9 cellular contexts compared by ENCODE assay signal in the genomic region with DNA sequence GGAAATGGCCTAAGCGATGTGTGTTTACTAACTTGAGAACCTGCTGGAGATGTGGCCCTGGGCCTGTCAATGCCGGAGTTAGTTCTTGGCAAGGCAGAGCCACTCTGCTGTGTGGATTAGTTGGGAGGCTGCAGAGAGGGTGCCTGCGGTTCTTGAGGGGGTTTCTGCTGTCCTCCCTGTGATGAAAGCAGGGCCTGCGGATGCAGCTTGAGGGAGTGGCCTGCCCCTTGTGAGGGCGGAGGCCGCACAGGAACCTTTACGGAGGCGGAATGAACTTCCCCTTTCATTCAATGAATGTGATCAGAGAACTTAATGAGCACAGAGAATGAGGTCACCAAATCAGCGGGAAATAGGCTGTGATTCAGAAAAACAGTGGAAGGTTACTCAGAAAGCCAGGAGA. TPM values are rescaled to one million over a fixed set of nuclear protein-coding genes. Genes with fewer than 3 reads are reported as not detected.
DNase-seq lines count a peak whose midpoint lies in the region; ATAC-seq, FAIRE-seq and TF ChIP-seq lines count a peak whose summit lies in the region.
"Had no signal": no experiment of that assay in that cellular context is flagged by ENCODE, and none has a peak within 500 bp of the region (broad histone marks: within the 10 kb centered on the region; RNA-seq: fewer than 3 reads in every experiment).

No MANE protein-coding gene starts in this region.

- no peaks in the 10 kb centered on the region for H3K36me3 ChIP-seq in endothelial cell of umbilical vein (ENCODE audit: control insufficient read depth in 2 of 2, extremely low read depth in 1 of 2, insufficient read depth in 2 of 2, low read length in 2 of 2)

- CTCF ChIA-PET in endothelial cell of umbilical vein (lab: Charles Lee), result no interaction called here

- no peak for ATAC-seq in HG03457 (IDR thresholded peaks at IDR 0.05; ENCODE audit: unreplicated experiment)

- peak overlapping the region; percentile 78 for H2AFZ ChIP-seq in endothelial cell of umbilical vein (ENCODE audit: low read depth, low read length)

- H3K9ac ChIP-seq in endothelial cell of umbilical vein (replicated peaks; ENCODE audit: extremely low read depth, insufficient read depth, low read length), result no peak overlapping the region

- no TSS peak for BruUV-seq in endothelial cell of umbilical vein (replicated peaks; lab: Mats Ljungman, UMichigan)

- H3K4me1 ChIP-seq in endothelial cell of umbilical vein (ENCODE audit: control insufficient read depth, extremely low read depth, insufficient read depth, low read length), result peaks cover 7% of the 10 kb centered on the region

- peaks cover 0 to 2% of the 10 kb centered on the region in 2 experiments for H3K27me3 ChIP-seq in endothelial cell of umbilical vein (ENCODE audit: control insufficient read depth in 2 of 2, insufficient read depth in 2 of 2, low read length in 2 of 2)

- no peaks in the 10 kb centered on the region for H3K9me1 ChIP-seq in endothelial cell of umbilical vein (replicated peaks; ENCODE audit: control insufficient read depth, extremely low read depth, insufficient read depth, low read length)

- peak; percentile 87 for FAIRE-seq in endothelial cell of umbilical vein (lab: Jason Lieb, UNC)

- POLR2A ChIA-PET in endothelial cell of umbilical vein (lab: Charles Lee), result no interaction called here

- H3K27ac ChIP-seq in endothelial cell of umbilical vein (ENCODE audit: insufficient read depth, low read depth, low read length), result no peak overlapping the region
- H3K27ac ChIP-seq: 22Rv1 had no signal

- no peaks in the 10 kb centered on the region for H4K20me1 ChIP-seq in endothelial cell of umbilical vein (replicated peaks; ENCODE audit: control insufficient read depth, extremely low read depth, insufficient read depth, low read length)

- H3K79me2 ChIP-seq in endothelial cell of umbilical vein (ENCODE audit: control insufficient read depth, insufficient read depth, low read length), result no peaks in the 10 kb centered on the region

- intact Hi-C loops in endothelial cell of umbilical vein (cut with micrococcal nuclease), result no loop called here

- dilution Hi-C loops in endothelial cell of umbilical vein (cut with MboI; ENCODE audit: extremely low pct_ligation_motif_present, low sequenced_read_pairs), result no loop called here

- no peak overlapping the region for H3K4me3 ChIP-seq in endothelial cell of umbilical vein (replicated peaks in 1 of 3; ENCODE audit: insufficient read depth in 1 of 3, low read depth in 1 of 3, low read length in 3 of 3)

- DNase-seq in DMS79 (lab: John Stamatoyannopoulos, UW) (peak; percentile 11), DMS79 treated with DMSO at 0.1 percent for 48 hours (lab: John Stamatoyannopoulos, UW) (no peak), endothelial cell of umbilical vein (ENCODE audit: low read depth, low spot score) (peak; percentile 52), glomerular visceral epithelial cell (ENCODE audit: extremely low spot score) (no peak)
- peak; percentile 73 for DNase-seq in stimulated activated CD4-positive, alpha-beta T cell treated with anti-CD3 and anti-CD28 coated beads, Interleukin-1b, Interleukin-23, amount 100 ng/mL, for 48 hours
- no peak for DNase-seq in stimulated activated naive CD4-positive, alpha-beta T cell (lab: John Stamatoyannopoulos, UW)

- no peaks in the 10 kb centered on the region for H3K9me3 ChIP-seq in endothelial cell of umbilical vein (replicated peaks; ENCODE audit: control insufficient read depth, insufficient read depth, low read length)

- H3K4me2 ChIP-seq in endothelial cell of umbilical vein (ENCODE audit: insufficient read depth, low read length), result peak overlapping the region; percentile 16

- no peak for TF ChIP-seq POLR2A in endothelial cell of umbilical vein (IDR thresholded peaks at IDR 0.05; ENCODE audit: low read depth, low read length)

- TF ChIP-seq CTCF in endothelial cell of umbilical vein (IDR thresholded peaks at IDR 0.05; ENCODE audit: extremely low read depth in 1 of 2, insufficient read depth in 1 of 2, low read depth in 1 of 2, low read length in 2 of 2), result no peak

TF ChIP-seq in PFSK-1, 5 proteins besides CTCF, POLR2A, EP300 and RAD21:
- TF ChIP-seq FOXP2 (optimal IDR thresholded peaks at IDR 0.05; ENCODE audit: borderline replicate concordance, extremely low read depth, extremely low read length, insufficient read depth), result peak; percentile 12
- TF ChIP-seq, protein P1, sequence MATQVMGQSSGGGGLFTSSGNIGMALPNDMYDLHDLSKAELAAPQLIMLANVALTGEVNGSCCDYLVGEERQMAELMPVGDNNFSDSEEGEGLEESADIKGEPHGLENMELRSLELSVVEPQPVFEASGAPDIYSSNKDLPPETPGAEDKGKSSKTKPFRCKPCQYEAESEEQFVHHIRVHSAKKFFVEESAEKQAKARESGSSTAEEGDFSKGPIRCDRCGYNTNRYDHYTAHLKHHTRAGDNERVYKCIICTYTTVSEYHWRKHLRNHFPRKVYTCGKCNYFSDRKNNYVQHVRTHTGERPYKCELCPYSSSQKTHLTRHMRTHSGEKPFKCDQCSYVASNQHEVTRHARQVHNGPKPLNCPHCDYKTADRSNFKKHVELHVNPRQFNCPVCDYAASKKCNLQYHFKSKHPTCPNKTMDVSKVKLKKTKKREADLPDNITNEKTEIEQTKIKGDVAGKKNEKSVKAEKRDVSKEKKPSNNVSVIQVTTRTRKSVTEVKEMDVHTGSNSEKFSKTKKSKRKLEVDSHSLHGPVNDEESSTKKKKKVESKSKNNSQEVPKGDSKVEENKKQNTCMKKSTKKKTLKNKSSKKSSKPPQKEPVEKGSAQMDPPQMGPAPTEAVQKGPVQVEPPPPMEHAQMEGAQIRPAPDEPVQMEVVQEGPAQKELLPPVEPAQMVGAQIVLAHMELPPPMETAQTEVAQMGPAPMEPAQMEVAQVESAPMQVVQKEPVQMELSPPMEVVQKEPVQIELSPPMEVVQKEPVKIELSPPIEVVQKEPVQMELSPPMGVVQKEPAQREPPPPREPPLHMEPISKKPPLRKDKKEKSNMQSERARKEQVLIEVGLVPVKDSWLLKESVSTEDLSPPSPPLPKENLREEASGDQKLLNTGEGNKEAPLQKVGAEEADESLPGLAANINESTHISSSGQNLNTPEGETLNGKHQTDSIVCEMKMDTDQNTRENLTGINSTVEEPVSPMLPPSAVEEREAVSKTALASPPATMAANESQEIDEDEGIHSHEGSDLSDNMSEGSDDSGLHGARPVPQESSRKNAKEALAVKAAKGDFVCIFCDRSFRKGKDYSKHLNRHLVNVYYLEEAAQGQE (IDR thresholded peaks at IDR 0.05; ENCODE audit: insufficient read depth in 1 of 2, low read depth in 2 of 2, low read length in 2 of 2), result 0 out of 4 replicates have a peak, but pooled peaks of 1 of the 2 experiments have one; percentile 32
- no peak for TF ChIP-seq SIN3A (IDR thresholded peaks at IDR 0.05; ENCODE audit: borderline replicate concordance, insufficient read depth, low read length)
- peak; percentile 48 for TF ChIP-seq POLR2AphosphoS5 (IDR thresholded peaks at IDR 0.05; ENCODE audit: low read depth, low read length)

TF ChIP-seq in endothelial cell of umbilical vein, 7 proteins besides CTCF, POLR2A, EP300 and RAD21:
- TF ChIP-seq EZH2 (IDR thresholded peaks at IDR 0.05; ENCODE audit: borderline replicate concordance, low read depth, low read length, severe bottlenecking) (no peak), FOS (IDR thresholded peaks at IDR 0.05; ENCODE audit: borderline replicate concordance, insufficient read depth, low read length) (peak; percentile 23), JUN (IDR thresholded peaks at IDR 0.05; ENCODE audit: borderline replicate concordance, insufficient read depth, insufficient read length, low read depth) (peak; percentile 45)

RNA-seq across cellular contexts. Expression of a gene that starts 47.2 kb away (rescaled TPM):
- 1.5 TPM for polyA plus RNA-seq in PFSK-1 (2012; ENCODE audit: insufficient read length, low read depth)
- not detected in 2 replicates for total RNA-seq in endothelial cell of umbilical vein
- polyA plus RNA-seq in endothelial cell of umbilical vein, result not detected in 2 replicates
- polyA plus RNA-seq in endothelial cell of umbilical vein (2011; cell fraction: cytosol; rRNA removed), result not detected in 2 replicates
- not detected in 2 replicates for polyA plus RNA-seq in endothelial cell of umbilical vein (2011; cell fraction: nucleus; rRNA removed)
- not detected in 2 replicates for polyA plus RNA-seq in endothelial cell of umbilical vein (2012)
- polyA minus RNA-seq in endothelial cell of umbilical vein, result not detected in 2 replicates
- not detected for polyA minus RNA-seq in endothelial cell of umbilical vein (2011; cell fraction: cytosol; rRNA and poly(A)+ RNA removed)
- not detected in 2 replicates for polyA minus RNA-seq in endothelial cell of umbilical vein (2011; cell fraction: nucleus; rRNA and poly(A)+ RNA removed)

Comparison
In these comparisons a context has a peak if more than half of its experiments do, and no peak if none do; other contexts are left out.
1. DNase-seq: peak in DMS79 (single experiment), endothelial cell of umbilical vein (single experiment) and stimulated activated CD4-positive, alpha-beta T cell treated with anti-CD3 and anti-CD28 coated beads, Interleukin-1b, Interleukin-23, amount 100 ng/mL, for 48 hours (single experiment); none in DMS79 treated with DMSO at 0.1 percent for 48 hours (single experiment), glomerular visceral epithelial cell (single experiment) and stimulated activated naive CD4-positive, alpha-beta T cell (0 of 6).